3 cellular contexts compared by ENCODE assay signal in the genomic region with DNA sequence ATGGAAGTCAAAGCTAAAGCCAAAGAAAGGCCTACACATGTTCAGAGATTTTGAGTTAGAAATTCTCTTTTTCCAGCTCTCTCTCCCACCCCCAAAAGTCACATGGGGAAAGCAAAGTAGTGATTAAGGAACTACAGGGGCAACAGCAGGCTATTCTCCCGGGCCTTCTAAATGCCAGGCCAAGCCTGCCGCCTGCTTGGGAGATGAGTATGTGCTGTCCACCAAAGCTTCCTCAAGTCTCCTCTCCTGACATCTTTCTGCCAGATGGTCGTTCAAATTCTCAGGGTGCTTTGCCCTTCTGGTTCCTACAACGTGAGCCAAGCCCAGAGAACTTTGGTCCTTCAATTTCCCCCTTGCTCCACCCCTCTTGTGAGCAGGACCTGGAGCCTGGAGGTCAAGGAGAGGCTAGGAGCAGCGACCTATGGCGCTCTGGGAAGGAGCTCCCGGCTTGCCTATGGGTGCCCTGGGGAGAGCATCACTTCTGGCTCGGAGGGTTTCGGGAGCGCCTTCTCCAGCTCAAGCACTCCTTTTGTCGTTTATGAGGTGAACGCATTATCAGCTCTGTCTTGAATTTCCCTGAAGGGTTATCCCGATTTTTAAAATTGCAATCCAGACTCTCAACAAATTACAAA.
TF ChIP-seq lines count a peak whose summit lies in the region.

No MANE protein-coding gene starts in this region.

TF ChIP-seq in SK-N-SH, 30 proteins besides CTCF, POLR2A, EP300 and RAD21:
- TF ChIP-seq TAF1 (IDR thresholded peaks at IDR 0.05; ENCODE audit: borderline replicate concordance, low read depth, low read length) (no peak), FOXM1 (IDR thresholded peaks at IDR 0.05; ENCODE audit: low read depth) (no peak), MEF2A (IDR thresholded peaks at IDR 0.05; ENCODE audit: borderline replicate concordance, low read depth) (no peak), YY1 (IDR thresholded peaks at IDR 0.05; ENCODE audit: low read depth) (no peak), EZH2phosphoT487 (IDR thresholded peaks at IDR 0.05; ENCODE audit: borderline replicate concordance, low read depth) (no peak), RFX5 (IDR thresholded peaks at IDR 0.05; ENCODE audit: low read length) (no peak), GABPA (IDR thresholded peaks at IDR 0.05; ENCODE audit: low read depth) (no peak), TEAD4 (IDR thresholded peaks at IDR 0.05; ENCODE audit: borderline replicate concordance, insufficient read depth) (no peak), GATA2 (CRISPR knock-in tag; IDR thresholded peaks at IDR 0.05) (no peak)
- TF ChIP-seq, protein P1, sequence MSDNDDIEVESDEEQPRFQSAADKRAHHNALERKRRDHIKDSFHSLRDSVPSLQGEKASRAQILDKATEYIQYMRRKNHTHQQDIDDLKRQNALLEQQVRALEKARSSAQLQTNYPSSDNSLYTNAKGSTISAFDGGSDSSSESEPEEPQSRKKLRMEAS (IDR thresholded peaks at IDR 0.05; ENCODE audit: low read depth): no peak
- TF ChIP-seq, protein P2, sequence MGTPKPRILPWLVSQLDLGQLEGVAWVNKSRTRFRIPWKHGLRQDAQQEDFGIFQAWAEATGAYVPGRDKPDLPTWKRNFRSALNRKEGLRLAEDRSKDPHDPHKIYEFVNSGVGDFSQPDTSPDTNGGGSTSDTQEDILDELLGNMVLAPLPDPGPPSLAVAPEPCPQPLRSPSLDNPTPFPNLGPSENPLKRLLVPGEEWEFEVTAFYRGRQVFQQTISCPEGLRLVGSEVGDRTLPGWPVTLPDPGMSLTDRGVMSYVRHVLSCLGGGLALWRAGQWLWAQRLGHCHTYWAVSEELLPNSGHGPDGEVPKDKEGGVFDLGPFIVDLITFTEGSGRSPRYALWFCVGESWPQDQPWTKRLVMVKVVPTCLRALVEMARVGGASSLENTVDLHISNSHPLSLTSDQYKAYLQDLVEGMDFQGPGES (IDR thresholded peaks at IDR 0.05; ENCODE audit: low read depth, low read length): no peak
- TF ChIP-seq, protein P3, sequence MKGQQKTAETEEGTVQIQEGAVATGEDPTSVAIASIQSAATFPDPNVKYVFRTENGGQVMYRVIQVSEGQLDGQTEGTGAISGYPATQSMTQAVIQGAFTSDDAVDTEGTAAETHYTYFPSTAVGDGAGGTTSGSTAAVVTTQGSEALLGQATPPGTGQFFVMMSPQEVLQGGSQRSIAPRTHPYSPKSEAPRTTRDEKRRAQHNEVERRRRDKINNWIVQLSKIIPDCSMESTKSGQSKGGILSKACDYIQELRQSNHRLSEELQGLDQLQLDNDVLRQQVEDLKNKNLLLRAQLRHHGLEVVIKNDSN (IDR thresholded peaks at IDR 0.05; ENCODE audit: borderline replicate concordance, low read depth): no peak
- TF ChIP-seq, protein P4, sequence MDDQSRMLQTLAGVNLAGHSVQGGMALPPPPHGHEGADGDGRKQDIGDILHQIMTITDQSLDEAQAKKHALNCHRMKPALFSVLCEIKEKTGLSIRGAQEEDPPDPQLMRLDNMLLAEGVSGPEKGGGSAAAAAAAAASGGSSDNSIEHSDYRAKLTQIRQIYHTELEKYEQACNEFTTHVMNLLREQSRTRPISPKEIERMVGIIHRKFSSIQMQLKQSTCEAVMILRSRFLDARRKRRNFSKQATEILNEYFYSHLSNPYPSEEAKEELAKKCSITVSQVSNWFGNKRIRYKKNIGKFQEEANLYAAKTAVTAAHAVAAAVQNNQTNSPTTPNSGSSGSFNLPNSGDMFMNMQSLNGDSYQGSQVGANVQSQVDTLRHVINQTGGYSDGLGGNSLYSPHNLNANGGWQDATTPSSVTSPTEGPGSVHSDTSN (IDR thresholded peaks at IDR 0.05): no peak
TF ChIP-seq in SK-N-SH: peak in this region for 0.

TF ChIP-seq in SK-N-SH treated with all-trans-retinoic acid at 6 μM for 48 hours, 23 proteins besides CTCF, POLR2A, EP300 and RAD21:
- TF ChIP-seq, protein P5, sequence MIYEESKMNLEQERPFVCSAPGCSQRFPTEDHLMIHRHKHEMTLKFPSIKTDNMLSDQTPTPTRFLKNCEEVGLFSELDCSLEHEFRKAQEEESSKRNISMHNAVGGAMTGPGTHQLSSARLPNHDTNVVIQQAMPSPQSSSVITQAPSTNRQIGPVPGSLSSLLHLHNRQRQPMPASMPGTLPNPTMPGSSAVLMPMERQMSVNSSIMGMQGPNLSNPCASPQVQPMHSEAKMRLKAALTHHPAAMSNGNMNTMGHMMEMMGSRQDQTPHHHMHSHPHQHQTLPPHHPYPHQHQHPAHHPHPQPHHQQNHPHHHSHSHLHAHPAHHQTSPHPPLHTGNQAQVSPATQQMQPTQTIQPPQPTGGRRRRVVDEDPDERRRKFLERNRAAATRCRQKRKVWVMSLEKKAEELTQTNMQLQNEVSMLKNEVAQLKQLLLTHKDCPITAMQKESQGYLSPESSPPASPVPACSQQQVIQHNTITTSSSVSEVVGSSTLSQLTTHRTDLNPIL (CRISPR knock-in tag; IDR thresholded peaks at IDR 0.05; ENCODE audit: low read depth): no peak
- TF ChIP-seq GLIS3 (CRISPR knock-in tag; IDR thresholded peaks at IDR 0.05): no peak
- no peak for TF ChIP-seq ZNF70 (CRISPR knock-in tag; IDR thresholded peaks at IDR 0.05)
- TF ChIP-seq ZC3H10 (CRISPR knock-in tag; IDR thresholded peaks at IDR 0.05): no peak
- TF ChIP-seq BACH2 (CRISPR knock-in tag; IDR thresholded peaks at IDR 0.05; ENCODE audit: borderline replicate concordance): no peak
- no peak for TF ChIP-seq TCF4 (CRISPR knock-in tag; IDR thresholded peaks at IDR 0.05; ENCODE audit: borderline replicate concordance)
- no peak for TF ChIP-seq ZNF8 (CRISPR knock-in tag; IDR thresholded peaks at IDR 0.05)
- no peak for TF ChIP-seq ZFP30 (CRISPR knock-in tag; IDR thresholded peaks at IDR 0.05)
- TF ChIP-seq, protein P6, sequence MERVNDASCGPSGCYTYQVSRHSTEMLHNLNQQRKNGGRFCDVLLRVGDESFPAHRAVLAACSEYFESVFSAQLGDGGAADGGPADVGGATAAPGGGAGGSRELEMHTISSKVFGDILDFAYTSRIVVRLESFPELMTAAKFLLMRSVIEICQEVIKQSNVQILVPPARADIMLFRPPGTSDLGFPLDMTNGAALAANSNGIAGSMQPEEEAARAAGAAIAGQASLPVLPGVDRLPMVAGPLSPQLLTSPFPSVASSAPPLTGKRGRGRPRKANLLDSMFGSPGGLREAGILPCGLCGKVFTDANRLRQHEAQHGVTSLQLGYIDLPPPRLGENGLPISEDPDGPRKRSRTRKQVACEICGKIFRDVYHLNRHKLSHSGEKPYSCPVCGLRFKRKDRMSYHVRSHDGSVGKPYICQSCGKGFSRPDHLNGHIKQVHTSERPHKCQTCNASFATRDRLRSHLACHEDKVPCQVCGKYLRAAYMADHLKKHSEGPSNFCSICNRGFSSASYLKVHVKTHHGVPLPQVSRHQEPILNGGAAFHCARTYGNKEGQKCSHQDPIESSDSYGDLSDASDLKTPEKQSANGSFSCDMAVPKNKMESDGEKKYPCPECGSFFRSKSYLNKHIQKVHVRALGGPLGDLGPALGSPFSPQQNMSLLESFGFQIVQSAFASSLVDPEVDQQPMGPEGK (CRISPR knock-in tag; IDR thresholded peaks at IDR 0.05; ENCODE audit: borderline replicate concordance): no peak
- no peak for TF ChIP-seq PPARA (CRISPR knock-in tag; IDR thresholded peaks at IDR 0.05; ENCODE audit: borderline replicate concordance)
- no peak for TF ChIP-seq ARNTL (CRISPR knock-in tag; IDR thresholded peaks at IDR 0.05; ENCODE audit: borderline replicate concordance, low read depth)
- TF ChIP-seq, protein P7, sequence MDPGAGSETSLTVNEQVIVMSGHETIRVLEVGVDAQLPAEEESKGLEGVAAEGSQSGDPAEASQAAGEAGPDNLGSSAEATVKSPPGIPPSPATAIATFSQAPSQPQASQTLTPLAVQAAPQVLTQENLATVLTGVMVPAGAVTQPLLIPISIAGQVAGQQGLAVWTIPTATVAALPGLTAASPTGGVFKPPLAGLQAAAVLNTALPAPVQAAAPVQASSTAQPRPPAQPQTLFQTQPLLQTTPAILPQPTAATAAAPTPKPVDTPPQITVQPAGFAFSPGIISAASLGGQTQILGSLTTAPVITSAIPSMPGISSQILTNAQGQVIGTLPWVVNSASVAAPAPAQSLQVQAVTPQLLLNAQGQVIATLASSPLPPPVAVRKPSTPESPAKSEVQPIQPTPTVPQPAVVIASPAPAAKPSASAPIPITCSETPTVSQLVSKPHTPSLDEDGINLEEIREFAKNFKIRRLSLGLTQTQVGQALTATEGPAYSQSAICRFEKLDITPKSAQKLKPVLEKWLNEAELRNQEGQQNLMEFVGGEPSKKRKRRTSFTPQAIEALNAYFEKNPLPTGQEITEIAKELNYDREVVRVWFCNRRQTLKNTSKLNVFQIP (CRISPR knock-in tag; IDR thresholded peaks at IDR 0.05; ENCODE audit: borderline replicate concordance, low read depth): no peak
- no peak for TF ChIP-seq ZNF565 (CRISPR knock-in tag; conservative IDR thresholded peaks at IDR 0.05; ENCODE audit: low read depth)
- no peak for TF ChIP-seq ESRRG (CRISPR knock-in tag; IDR thresholded peaks at IDR 0.05)

TF ChIP-seq in GM12878, 131 proteins besides CTCF, POLR2A, EP300 and RAD21 (continued from another document):
- TF ChIP-seq SIX5 (IDR thresholded peaks at IDR 0.05; ENCODE audit: low read depth, low read length, severe bottlenecking) (no peak), WRNIP1 (IDR thresholded peaks at IDR 0.05; ENCODE audit: borderline replicate concordance, low read depth, low read length) (no peak)
- TF ChIP-seq, protein P8, sequence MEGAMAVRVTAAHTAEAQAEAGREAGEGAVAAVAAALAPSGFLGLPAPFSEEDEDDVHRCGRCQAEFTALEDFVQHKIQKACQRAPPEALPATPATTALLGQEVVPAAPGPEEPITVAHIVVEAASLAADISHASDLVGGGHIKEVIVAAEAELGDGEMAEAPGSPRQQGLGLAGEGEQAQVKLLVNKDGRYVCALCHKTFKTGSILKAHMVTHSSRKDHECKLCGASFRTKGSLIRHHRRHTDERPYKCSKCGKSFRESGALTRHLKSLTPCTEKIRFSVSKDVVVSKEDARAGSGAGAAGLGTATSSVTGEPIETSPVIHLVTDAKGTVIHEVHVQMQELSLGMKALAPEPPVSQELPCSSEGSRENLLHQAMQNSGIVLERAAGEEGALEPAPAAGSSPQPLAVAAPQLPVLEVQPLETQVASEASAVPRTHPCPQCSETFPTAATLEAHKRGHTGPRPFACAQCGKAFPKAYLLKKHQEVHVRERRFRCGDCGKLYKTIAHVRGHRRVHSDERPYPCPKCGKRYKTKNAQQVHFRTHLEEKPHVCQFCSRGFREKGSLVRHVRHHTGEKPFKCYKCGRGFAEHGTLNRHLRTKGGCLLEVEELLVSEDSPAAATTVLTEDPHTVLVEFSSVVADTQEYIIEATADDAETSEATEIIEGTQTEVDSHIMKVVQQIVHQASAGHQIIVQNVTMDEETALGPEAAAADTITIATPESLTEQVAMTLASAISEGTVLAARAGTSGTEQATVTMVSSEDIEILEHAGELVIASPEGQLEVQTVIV (IDR thresholded peaks at IDR 0.05; ENCODE audit: borderline replicate concordance, partially characterized antibody): no peak
- TF ChIP-seq, protein P9, sequence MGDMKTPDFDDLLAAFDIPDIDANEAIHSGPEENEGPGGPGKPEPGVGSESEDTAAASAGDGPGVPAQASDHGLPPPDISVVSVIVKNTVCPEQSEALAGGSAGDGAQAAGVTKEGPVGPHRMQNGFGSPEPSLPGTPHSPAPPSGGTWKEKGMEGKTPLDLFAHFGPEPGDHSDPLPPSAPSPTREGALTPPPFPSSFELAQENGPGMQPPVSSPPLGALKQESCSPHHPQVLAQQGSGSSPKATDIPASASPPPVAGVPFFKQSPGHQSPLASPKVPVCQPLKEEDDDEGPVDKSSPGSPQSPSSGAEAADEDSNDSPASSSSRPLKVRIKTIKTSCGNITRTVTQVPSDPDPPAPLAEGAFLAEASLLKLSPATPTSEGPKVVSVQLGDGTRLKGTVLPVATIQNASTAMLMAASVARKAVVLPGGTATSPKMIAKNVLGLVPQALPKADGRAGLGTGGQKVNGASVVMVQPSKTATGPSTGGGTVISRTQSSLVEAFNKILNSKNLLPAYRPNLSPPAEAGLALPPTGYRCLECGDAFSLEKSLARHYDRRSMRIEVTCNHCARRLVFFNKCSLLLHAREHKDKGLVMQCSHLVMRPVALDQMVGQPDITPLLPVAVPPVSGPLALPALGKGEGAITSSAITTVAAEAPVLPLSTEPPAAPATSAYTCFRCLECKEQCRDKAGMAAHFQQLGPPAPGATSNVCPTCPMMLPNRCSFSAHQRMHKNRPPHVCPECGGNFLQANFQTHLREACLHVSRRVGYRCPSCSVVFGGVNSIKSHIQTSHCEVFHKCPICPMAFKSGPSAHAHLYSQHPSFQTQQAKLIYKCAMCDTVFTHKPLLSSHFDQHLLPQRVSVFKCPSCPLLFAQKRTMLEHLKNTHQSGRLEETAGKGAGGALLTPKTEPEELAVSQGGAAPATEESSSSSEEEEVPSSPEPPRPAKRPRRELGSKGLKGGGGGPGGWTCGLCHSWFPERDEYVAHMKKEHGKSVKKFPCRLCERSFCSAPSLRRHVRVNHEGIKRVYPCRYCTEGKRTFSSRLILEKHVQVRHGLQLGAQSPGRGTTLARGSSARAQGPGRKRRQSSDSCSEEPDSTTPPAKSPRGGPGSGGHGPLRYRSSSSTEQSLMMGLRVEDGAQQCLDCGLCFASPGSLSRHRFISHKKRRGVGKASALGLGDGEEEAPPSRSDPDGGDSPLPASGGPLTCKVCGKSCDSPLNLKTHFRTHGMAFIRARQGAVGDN (IDR thresholded peaks at IDR 0.05): 0 out of 2 replicates have a peak, but pooled peaks have one; percentile 37
